In the genomic region with DNA sequence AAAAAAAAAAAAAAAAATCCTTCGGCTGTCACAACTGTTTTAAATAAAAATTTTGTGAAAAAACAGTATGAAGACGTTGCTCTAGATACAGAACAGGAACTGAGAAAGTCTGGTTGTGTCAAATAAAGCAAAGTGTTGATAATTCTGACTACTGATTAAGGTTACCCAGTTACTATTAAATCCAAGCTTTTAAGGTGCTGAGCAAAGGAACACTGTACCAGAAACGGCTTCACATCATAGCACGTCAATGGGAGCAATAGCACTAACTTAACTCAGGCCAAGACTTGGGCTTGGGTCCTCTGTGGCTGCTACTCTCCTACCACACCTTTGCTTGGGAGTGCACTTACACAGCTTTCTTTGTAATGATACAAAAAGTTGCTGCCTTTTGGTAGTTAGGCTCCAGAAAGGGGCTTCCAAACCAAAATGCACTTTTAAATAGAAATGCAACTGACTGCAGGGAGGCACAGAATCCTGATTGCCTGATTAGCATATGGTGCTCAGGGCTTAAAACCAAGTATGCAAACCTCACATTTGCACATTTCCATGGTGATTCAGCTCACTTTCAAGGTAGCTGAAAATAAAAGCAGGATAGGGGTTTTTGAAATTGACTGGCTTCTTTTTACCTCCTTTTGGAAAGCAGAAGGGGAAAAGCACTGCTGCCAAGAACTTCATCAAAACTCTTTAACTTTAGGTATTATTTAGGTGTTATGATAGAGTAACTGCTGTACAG, we compare ENCODE assay signal across 1 cellular context.
TF ChIP-seq lines count a peak whose summit lies in the region.

No MANE protein-coding gene starts in this region.

TF ChIP-seq in GM12878, 131 proteins besides CTCF, POLR2A, EP300 and RAD21 (continues in another document):
- peak; percentile 56; the same call in 1 of the 2 replicates for TF ChIP-seq PML (IDR thresholded peaks at IDR 0.05; ENCODE audit: low read length)
- TF ChIP-seq, protein P1, sequence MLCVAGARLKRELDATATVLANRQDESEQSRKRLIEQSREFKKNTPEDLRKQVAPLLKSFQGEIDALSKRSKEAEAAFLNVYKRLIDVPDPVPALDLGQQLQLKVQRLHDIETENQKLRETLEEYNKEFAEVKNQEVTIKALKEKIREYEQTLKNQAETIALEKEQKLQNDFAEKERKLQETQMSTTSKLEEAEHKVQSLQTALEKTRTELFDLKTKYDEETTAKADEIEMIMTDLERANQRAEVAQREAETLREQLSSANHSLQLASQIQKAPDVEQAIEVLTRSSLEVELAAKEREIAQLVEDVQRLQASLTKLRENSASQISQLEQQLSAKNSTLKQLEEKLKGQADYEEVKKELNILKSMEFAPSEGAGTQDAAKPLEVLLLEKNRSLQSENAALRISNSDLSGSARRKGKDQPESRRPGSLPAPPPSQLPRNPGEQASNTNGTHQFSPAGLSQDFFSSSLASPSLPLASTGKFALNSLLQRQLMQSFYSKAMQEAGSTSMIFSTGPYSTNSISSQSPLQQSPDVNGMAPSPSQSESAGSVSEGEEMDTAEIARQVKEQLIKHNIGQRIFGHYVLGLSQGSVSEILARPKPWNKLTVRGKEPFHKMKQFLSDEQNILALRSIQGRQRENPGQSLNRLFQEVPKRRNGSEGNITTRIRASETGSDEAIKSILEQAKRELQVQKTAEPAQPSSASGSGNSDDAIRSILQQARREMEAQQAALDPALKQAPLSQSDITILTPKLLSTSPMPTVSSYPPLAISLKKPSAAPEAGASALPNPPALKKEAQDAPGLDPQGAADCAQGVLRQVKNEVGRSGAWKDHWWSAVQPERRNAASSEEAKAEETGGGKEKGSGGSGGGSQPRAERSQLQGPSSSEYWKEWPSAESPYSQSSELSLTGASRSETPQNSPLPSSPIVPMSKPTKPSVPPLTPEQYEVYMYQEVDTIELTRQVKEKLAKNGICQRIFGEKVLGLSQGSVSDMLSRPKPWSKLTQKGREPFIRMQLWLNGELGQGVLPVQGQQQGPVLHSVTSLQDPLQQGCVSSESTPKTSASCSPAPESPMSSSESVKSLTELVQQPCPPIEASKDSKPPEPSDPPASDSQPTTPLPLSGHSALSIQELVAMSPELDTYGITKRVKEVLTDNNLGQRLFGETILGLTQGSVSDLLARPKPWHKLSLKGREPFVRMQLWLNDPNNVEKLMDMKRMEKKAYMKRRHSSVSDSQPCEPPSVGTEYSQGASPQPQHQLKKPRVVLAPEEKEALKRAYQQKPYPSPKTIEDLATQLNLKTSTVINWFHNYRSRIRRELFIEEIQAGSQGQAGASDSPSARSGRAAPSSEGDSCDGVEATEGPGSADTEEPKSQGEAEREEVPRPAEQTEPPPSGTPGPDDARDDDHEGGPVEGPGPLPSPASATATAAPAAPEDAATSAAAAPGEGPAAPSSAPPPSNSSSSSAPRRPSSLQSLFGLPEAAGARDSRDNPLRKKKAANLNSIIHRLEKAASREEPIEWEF (IDR thresholded peaks at IDR 0.05; ENCODE audit: insufficient replicate concordance, low read depth, low read length), result no peak
- TF ChIP-seq SMARCA5 (IDR thresholded peaks at IDR 0.05), result no peak
- TF ChIP-seq, protein P2, sequence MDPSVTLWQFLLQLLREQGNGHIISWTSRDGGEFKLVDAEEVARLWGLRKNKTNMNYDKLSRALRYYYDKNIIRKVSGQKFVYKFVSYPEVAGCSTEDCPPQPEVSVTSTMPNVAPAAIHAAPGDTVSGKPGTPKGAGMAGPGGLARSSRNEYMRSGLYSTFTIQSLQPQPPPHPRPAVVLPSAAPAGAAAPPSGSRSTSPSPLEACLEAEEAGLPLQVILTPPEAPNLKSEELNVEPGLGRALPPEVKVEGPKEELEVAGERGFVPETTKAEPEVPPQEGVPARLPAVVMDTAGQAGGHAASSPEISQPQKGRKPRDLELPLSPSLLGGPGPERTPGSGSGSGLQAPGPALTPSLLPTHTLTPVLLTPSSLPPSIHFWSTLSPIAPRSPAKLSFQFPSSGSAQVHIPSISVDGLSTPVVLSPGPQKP (IDR thresholded peaks at IDR 0.05; ENCODE audit: low read depth, low read length), result no peak
- TF ChIP-seq MXI1 (IDR thresholded peaks at IDR 0.05; ENCODE audit: low read depth, low read length), result no peak
- no peak for TF ChIP-seq ZSCAN29 (IDR thresholded peaks at IDR 0.05)
- no peak for TF ChIP-seq ZNF592 (IDR thresholded peaks at IDR 0.05)
- TF ChIP-seq ZBED1 (IDR thresholded peaks at IDR 0.05; ENCODE audit: borderline replicate concordance), result 0 out of 2 replicates have a peak, but pooled peaks have one; percentile 17
- TF ChIP-seq MEF2B (IDR thresholded peaks at IDR 0.05; ENCODE audit: partially characterized antibody, poor library complexity, severe bottlenecking), result no peak
- no peak for TF ChIP-seq CREB1 (IDR thresholded peaks at IDR 0.05; ENCODE audit: low read depth)
- TF ChIP-seq RCOR1 (conservative IDR thresholded peaks at IDR 0.05; ENCODE audit: low read depth, low read length), result 0 out of 2 replicates have a peak, but pooled peaks have one; percentile 21
- peak; percentile 79 for TF ChIP-seq ZNF384 (IDR thresholded peaks at IDR 0.05; ENCODE audit: borderline replicate concordance, low read depth, low read length)
- TF ChIP-seq FOXM1 (IDR thresholded peaks at IDR 0.05; ENCODE audit: low read depth, low read length), result 0 out of 2 replicates have a peak, but pooled peaks have one; percentile 24
- TF ChIP-seq BACH1 (IDR thresholded peaks at IDR 0.05; ENCODE audit: borderline replicate concordance), result peak; percentile 23; the same call in 1 of the 2 replicates
- TF ChIP-seq RUNX3 (IDR thresholded peaks at IDR 0.05; ENCODE audit: low read length), result peak; percentile 3; the same call in 1 of the 2 replicates
- TF ChIP-seq BHLHE40 (IDR thresholded peaks at IDR 0.05; ENCODE audit: borderline replicate concordance in 1 of 2, low read depth in 2 of 2, low read length in 1 of 2), result no peak
- TF ChIP-seq KLF5 (IDR thresholded peaks at IDR 0.05; ENCODE audit: partially characterized antibody), result no peak
- 0 out of 2 replicates have a peak, but pooled peaks have one; percentile 25 for TF ChIP-seq TCF3 (IDR thresholded peaks at IDR 0.05; ENCODE audit: borderline replicate concordance, insufficient read depth, low read depth, low read length)
- 0 out of 2 replicates have a peak, but pooled peaks have one; percentile 30 for TF ChIP-seq MTA3 (IDR thresholded peaks at IDR 0.05; ENCODE audit: borderline replicate concordance, low read length)
- 0 out of 2 replicates have a peak, but pooled peaks have one; percentile 16 for TF ChIP-seq ATF2 (IDR thresholded peaks at IDR 0.05; ENCODE audit: low read length)
- TF ChIP-seq, protein P3, sequence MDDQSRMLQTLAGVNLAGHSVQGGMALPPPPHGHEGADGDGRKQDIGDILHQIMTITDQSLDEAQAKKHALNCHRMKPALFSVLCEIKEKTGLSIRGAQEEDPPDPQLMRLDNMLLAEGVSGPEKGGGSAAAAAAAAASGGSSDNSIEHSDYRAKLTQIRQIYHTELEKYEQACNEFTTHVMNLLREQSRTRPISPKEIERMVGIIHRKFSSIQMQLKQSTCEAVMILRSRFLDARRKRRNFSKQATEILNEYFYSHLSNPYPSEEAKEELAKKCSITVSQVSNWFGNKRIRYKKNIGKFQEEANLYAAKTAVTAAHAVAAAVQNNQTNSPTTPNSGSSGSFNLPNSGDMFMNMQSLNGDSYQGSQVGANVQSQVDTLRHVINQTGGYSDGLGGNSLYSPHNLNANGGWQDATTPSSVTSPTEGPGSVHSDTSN (IDR thresholded peaks at IDR 0.05; ENCODE audit: insufficient replicate concordance, low read depth, low read length), result no peak
- 0 out of 2 replicates have a peak, but pooled peaks have one; percentile 31 for TF ChIP-seq IRF4 (IDR thresholded peaks at IDR 0.05; ENCODE audit: low read depth, low read length)
- no peak for TF ChIP-seq STAT3 (IDR thresholded peaks at IDR 0.05; ENCODE audit: low read depth, low read length)
- TF ChIP-seq, protein P4, sequence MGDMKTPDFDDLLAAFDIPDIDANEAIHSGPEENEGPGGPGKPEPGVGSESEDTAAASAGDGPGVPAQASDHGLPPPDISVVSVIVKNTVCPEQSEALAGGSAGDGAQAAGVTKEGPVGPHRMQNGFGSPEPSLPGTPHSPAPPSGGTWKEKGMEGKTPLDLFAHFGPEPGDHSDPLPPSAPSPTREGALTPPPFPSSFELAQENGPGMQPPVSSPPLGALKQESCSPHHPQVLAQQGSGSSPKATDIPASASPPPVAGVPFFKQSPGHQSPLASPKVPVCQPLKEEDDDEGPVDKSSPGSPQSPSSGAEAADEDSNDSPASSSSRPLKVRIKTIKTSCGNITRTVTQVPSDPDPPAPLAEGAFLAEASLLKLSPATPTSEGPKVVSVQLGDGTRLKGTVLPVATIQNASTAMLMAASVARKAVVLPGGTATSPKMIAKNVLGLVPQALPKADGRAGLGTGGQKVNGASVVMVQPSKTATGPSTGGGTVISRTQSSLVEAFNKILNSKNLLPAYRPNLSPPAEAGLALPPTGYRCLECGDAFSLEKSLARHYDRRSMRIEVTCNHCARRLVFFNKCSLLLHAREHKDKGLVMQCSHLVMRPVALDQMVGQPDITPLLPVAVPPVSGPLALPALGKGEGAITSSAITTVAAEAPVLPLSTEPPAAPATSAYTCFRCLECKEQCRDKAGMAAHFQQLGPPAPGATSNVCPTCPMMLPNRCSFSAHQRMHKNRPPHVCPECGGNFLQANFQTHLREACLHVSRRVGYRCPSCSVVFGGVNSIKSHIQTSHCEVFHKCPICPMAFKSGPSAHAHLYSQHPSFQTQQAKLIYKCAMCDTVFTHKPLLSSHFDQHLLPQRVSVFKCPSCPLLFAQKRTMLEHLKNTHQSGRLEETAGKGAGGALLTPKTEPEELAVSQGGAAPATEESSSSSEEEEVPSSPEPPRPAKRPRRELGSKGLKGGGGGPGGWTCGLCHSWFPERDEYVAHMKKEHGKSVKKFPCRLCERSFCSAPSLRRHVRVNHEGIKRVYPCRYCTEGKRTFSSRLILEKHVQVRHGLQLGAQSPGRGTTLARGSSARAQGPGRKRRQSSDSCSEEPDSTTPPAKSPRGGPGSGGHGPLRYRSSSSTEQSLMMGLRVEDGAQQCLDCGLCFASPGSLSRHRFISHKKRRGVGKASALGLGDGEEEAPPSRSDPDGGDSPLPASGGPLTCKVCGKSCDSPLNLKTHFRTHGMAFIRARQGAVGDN (IDR thresholded peaks at IDR 0.05), result no peak
- no peak for TF ChIP-seq ATF7 (IDR thresholded peaks at IDR 0.05; ENCODE audit: low read depth)
- TF ChIP-seq PKNOX1 (IDR thresholded peaks at IDR 0.05), result no peak
- no peak for TF ChIP-seq IKZF1 (conservative IDR thresholded peaks at IDR 0.05)
- TF ChIP-seq SMAD5 (IDR thresholded peaks at IDR 0.05; ENCODE audit: low read depth), result no peak
- no peak for TF ChIP-seq LARP7 (IDR thresholded peaks at IDR 0.05)
- TF ChIP-seq IKZF2 (IDR thresholded peaks at IDR 0.05), result no peak; a peak in 1 of 4 replicates
- TF ChIP-seq HDAC2 (IDR thresholded peaks at IDR 0.05), result no peak
- TF ChIP-seq CHD2 (IDR thresholded peaks at IDR 0.05; ENCODE audit: borderline replicate concordance, low read depth, low read length), result peak; percentile 9; the same call in 1 of the 2 replicates
- TF ChIP-seq NFXL1 (IDR thresholded peaks at IDR 0.05; ENCODE audit: borderline replicate concordance), result no peak
- peak; percentile 16 for TF ChIP-seq BCL3 (IDR thresholded peaks at IDR 0.05; ENCODE audit: borderline replicate concordance, insufficient read depth, low read depth, low read length, poor library complexity, severe bottlenecking)
